In genomic region chr10:7423521-7423920, GRCh38 we compare ENCODE assay signal across 19 cellular contexts.
"Had no signal": no experiment of that assay in that cellular context is flagged by ENCODE, and none has a peak within 500 bp of the region (broad histone marks: within the 10 kb centered on the region; RNA-seq: fewer than 3 reads in every experiment).

No MANE protein-coding gene starts in this region.

- H3K27me3 ChIP-seq: ovary, upper lobe of right lung had no signal

- H3K27ac ChIP-seq: dorsolateral prefrontal cortex, epithelial cell of prostate, left ventricle myocardium inferior, ovary, upper lobe of right lung had no signal

- H3K27ac Mint-ChIP-seq: activated CD4-positive, alpha-beta T cell treated with anti-CD3 and anti-CD28 coated beads, Interleukin-2, amount 10 ng/mL, durations not matched to agents 24 days and 14 days; activated CD8-positive, alpha-beta T cell treated with anti-CD3 and anti-CD28 coated beads for 36 hours; activated naive CD4-positive, alpha-beta T cell treated with anti-CD3 and anti-CD28 coated beads for 36 hours; activated naive CD8-positive, alpha-beta T cell treated with anti-CD3 and anti-CD28 coated beads, Interleukin-2, amount 50 U/mL, for 24 hours; activated T-cell treated with anti-CD3 and anti-CD28 coated beads, Interleukin-2, amount 50 U/mL, for 24 hours; activated T-helper 2 cell treated with anti-CD3 and anti-CD28 coated beads, Interferon-gamma antibody, Interleukin-2, Interleukin-4, amounts not matched to agents 10 μg/mL and 5 μg/mL and 100 μg/mL, durations not matched to agents 14 hours and 24 hours and 36 hours had no signal

- H3K4me3 Mint-ChIP-seq: activated CD4-positive, alpha-beta T cell treated with anti-CD3 and anti-CD28 coated beads, Interleukin-2, amount 10 ng/mL, durations not matched to agents 24 days and 14 days; activated CD8-positive, alpha-beta T cell treated with anti-CD3 and anti-CD28 coated beads for 36 hours; activated naive CD4-positive, alpha-beta T cell treated with anti-CD3 and anti-CD28 coated beads for 36 hours; activated naive CD8-positive, alpha-beta T cell treated with anti-CD3 and anti-CD28 coated beads, Interleukin-2, amount 50 U/mL, for 24 hours; activated T-cell treated with anti-CD3 and anti-CD28 coated beads, Interleukin-2, amount 50 U/mL, for 24 hours; brain; naive thymus-derived CD4-positive, alpha-beta T cell; stimulated activated memory B cell treated with anti-CD40 and anti-IgM and Interleukin-4, amounts not matched to agents 10 μg/mL and 1 μg/mL and 100 μg/mL, for 72 hours had no signal

- H3K36me3 ChIP-seq: left ventricle myocardium inferior, ovary, upper lobe of right lung had no signal

- DNase-seq: activated CD4-positive, CD25-positive, alpha-beta regulatory T cell; activated naive CD8-positive, alpha-beta T cell treated with anti-CD3 and anti-CD28 coated beads, Interleukin-2, amount 50 U/mL, for 24 hours; caudate nucleus; dorsolateral prefrontal cortex; foreskin fibroblast; left ventricle myocardium inferior; mucosa of descending colon; naive thymus-derived CD4-positive, alpha-beta T cell; ovary; stimulated activated CD4-positive, alpha-beta T cell treated with anti-CD3 and anti-CD28 coated beads, Interleukin-4, amount 100 ng/mL, for 4 hours; upper lobe of right lung had no signal

- H3K27me3 Mint-ChIP-seq: activated CD8-positive, alpha-beta T cell treated with anti-CD3 and anti-CD28 coated beads for 36 hours; activated naive CD8-positive, alpha-beta T cell treated with anti-CD3 and anti-CD28 coated beads, Interleukin-2, amount 50 U/mL, for 24 hours; activated T-cell treated with anti-CD3 and anti-CD28 coated beads, Interleukin-2, amount 50 U/mL, for 24 hours; stimulated activated memory B cell treated with anti-CD40 and anti-IgM and Interleukin-4, amounts not matched to agents 10 μg/mL and 1 μg/mL and 100 μg/mL, for 72 hours had no signal

- H3K9me3 Mint-ChIP-seq: activated CD8-positive, alpha-beta T cell treated with anti-CD3 and anti-CD28 coated beads for 36 hours; activated naive CD4-positive, alpha-beta T cell treated with anti-CD3 and anti-CD28 coated beads for 36 hours; activated naive CD8-positive, alpha-beta T cell treated with anti-CD3 and anti-CD28 coated beads, Interleukin-2, amount 50 U/mL, for 24 hours; activated T-cell treated with anti-CD3 and anti-CD28 coated beads, Interleukin-2, amount 50 U/mL, for 24 hours; activated T-helper 2 cell treated with anti-CD3 and anti-CD28 coated beads, Interferon-gamma antibody, Interleukin-2, Interleukin-4, amounts not matched to agents 10 μg/mL and 5 μg/mL and 100 μg/mL, durations not matched to agents 14 hours and 24 hours and 36 hours; stimulated activated memory B cell treated with anti-CD40 and anti-IgM and Interleukin-4, amounts not matched to agents 10 μg/mL and 1 μg/mL and 100 μg/mL, for 72 hours had no signal

- H3K9me3 ChIP-seq: left ventricle myocardium inferior, mucosa of descending colon, ovary, upper lobe of right lung had no signal

- H3K36me3 Mint-ChIP-seq: brain; stimulated activated memory B cell treated with anti-CD40 and anti-IgM and Interleukin-4, amounts not matched to agents 10 μg/mL and 1 μg/mL and 100 μg/mL, for 72 hours had no signal

- H3K4me3 ChIP-seq: dorsolateral prefrontal cortex, left ventricle myocardium inferior, mucosa of descending colon, ovary, upper lobe of right lung had no signal

- H3K4me1 ChIP-seq: left ventricle myocardium inferior, upper lobe of right lung had no signal
